ENCODE assay signal across 25 cellular contexts in the genomic region with DNA sequence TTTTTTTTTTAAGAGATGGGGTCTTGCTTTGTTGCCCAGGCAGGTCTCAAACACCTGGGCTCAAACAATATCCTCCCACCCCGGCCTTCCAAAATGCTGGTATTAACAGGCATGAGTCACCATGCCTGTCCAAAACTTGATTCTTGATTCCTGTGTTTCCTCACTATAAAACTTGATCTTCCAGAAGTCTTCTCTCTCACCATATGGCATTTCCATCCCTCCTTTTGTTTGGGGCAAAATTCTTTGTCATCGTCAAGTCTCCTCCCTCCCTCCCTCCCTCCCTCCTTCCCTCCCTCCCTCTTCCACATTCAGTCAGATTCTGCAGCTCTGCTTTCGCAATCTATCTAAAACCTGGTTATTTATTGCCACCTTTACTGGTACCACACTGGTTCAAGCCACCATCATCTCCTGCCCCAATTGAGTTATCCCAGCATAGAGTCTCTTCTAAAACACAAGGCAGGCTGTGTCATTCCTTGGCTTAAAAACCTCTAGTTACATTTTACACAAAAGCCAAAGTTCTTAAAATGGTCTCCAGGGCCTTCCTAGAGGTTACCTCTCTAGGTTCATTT.
DNase-seq lines count a peak whose midpoint lies in the region; ATAC-seq and TF ChIP-seq lines count a peak whose summit lies in the region.
"Had no signal": no experiment of that assay in that cellular context is flagged by ENCODE, and none has a peak within 500 bp of the region (broad histone marks: within the 10 kb centered on the region; RNA-seq: fewer than 3 reads in every experiment).

No MANE protein-coding gene starts in this region.

- TF ChIP-seq CTCF in fibroblast of mammary gland (conservative IDR thresholded peaks at IDR 0.05; ENCODE audit: control insufficient read depth, insufficient read depth, low read depth, low read length): no peak

- no peaks in the 10 kb centered on the region for H3K27me3 Mint-ChIP-seq in activated CD4-positive, alpha-beta T cell treated with anti-CD3 and anti-CD28 coated beads, Interleukin-2, amount 10 ng/mL, durations not matched to agents 24 days and 14 days
- no peaks in the 10 kb centered on the region for H3K27me3 Mint-ChIP-seq in activated CD4-positive, alpha-beta T cell treated with anti-CD3 and anti-CD28 coated beads for 36 hours
- H3K27me3 Mint-ChIP-seq in T-helper 17 cell: no peaks in the 10 kb centered on the region
- H3K27me3 Mint-ChIP-seq: naive B cell; stimulated activated naive B cell treated with anti-CD40 and anti-IgM and Interleukin-4, amounts not matched to agents 10 μg/mL and 1 μg/mL and 100 μg/mL, for 72 hours had no signal

- CTCF ChIA-PET in activated CD4-positive, alpha-beta T cell treated with anti-CD3 and anti-CD28 coated beads for 36 hours (lab: Charles Lee): interaction anchor here (1.5 to 2.5 kb wide), 2 partner anchors 10 to 74 kb away, joined by 5 to 8 read pairs; no protein-coding TSS in a partner anchor

- intact Hi-C loops in activated CD4-positive, alpha-beta T cell treated with anti-CD3 and anti-CD28 coated beads, Interleukin-2, amount 10 ng/mL, durations not matched to agents 24 days and 14 days (cut with micrococcal nuclease): no loop called here
- intact Hi-C loops in activated CD4-positive, alpha-beta T cell treated with anti-CD3 and anti-CD28 coated beads for 36 hours (cut with DNase I, micrococcal nuclease): no loop called here
- intact Hi-C loops in head of caudate nucleus (cut with DNase I): no loop called here

- no peak overlapping the region for H3K4me3 Mint-ChIP-seq in activated CD4-positive, alpha-beta T cell treated with anti-CD3 and anti-CD28 coated beads, Interleukin-2, amount 10 ng/mL, durations not matched to agents 24 days and 14 days
- H3K4me3 Mint-ChIP-seq in activated CD4-positive, alpha-beta T cell treated with anti-CD3 and anti-CD28 coated beads for 36 hours: no peak overlapping the region
- no peak overlapping the region for H3K4me3 Mint-ChIP-seq in T-helper 17 cell
- no peak overlapping the region for H3K4me3 Mint-ChIP-seq in stimulated activated effector memory CD8-positive, alpha-beta T cell treated with anti-CD3 and anti-CD28 coated beads, Interleukin-12 subunit alpha, Interleukin-12 subunit beta, amount 100 ng/mL, for 72 hours
- H3K4me3 Mint-ChIP-seq: activated T-cell treated with anti-CD3 and anti-CD28 coated beads, Interleukin-2, amount 50 U/mL, for 4 hours; immature natural killer cell; naive B cell; stimulated activated naive B cell treated with anti-CD40 and anti-IgM and Interleukin-4, amounts not matched to agents 10 μg/mL and 1 μg/mL and 100 μg/mL, for 72 hours had no signal

- no peak for DNase-seq in activated CD4-positive, alpha-beta T cell treated with anti-CD3 and anti-CD28 coated beads, Interleukin-2, amount 10 ng/mL, durations not matched to agents 24 days and 14 days
- DNase-seq in activated CD4-positive, alpha-beta T cell treated with anti-CD3 and anti-CD28 coated beads for 36 hours: no peak
- no peak for DNase-seq in T-helper 17 cell
- peak; percentile 57 for DNase-seq in fibroblast of mammary gland (ENCODE audit: low read depth)
- no peak for DNase-seq in stimulated activated effector memory CD8-positive, alpha-beta T cell treated with anti-CD3 and anti-CD28 coated beads, Interleukin-12 subunit alpha, Interleukin-12 subunit beta, amount 100 ng/mL, for 72 hours (ENCODE audit: low spot score in 2 of 2)
- DNase-seq in head of caudate nucleus: no peak
- no peak for DNase-seq in AG20443 (ENCODE audit: low spot score)
- DNase-seq: activated CD4-positive, alpha-beta T cell treated with anti-CD3 and anti-CD28 coated beads for 48 hours; activated naive CD4-positive, alpha-beta T cell; activated T-cell treated with anti-CD3 and anti-CD28 coated beads, Interleukin-2, amount 50 U/mL, for 4 hours; adrenal gland; C1 segment of cervical spinal cord; hippocampal formation; immature natural killer cell; naive B cell; NCI-H1048; NCI-H187 treated with DMSO at 0.1 percent for 48 hours; NCI-H2227 treated with DMSO at 0.1 percent for 48 hours; NCI-H69; stimulated activated CD4-positive, alpha-beta T cell treated with anti-CD3 and anti-CD28 coated beads, Interleukin-4, amount 100 ng/mL, for 1 hour; stimulated activated naive B cell treated with anti-CD40 and anti-IgM and Interleukin-4, amounts not matched to agents 10 μg/mL and 1 μg/mL and 100 μg/mL, for 72 hours had no signal

- H3K36me3 Mint-ChIP-seq in activated CD4-positive, alpha-beta T cell treated with anti-CD3 and anti-CD28 coated beads, Interleukin-2, amount 10 ng/mL, durations not matched to agents 24 days and 14 days (ENCODE audit: low read depth): peaks cover 45% of the 10 kb centered on the region
- peaks cover 17% of the 10 kb centered on the region for H3K36me3 Mint-ChIP-seq in activated CD4-positive, alpha-beta T cell treated with anti-CD3 and anti-CD28 coated beads for 36 hours (ENCODE audit: low read depth)
- peaks cover 17% of the 10 kb centered on the region for H3K36me3 Mint-ChIP-seq in T-helper 17 cell (ENCODE audit: low read depth)
- H3K36me3 Mint-ChIP-seq in stimulated activated effector memory CD8-positive, alpha-beta T cell treated with anti-CD3 and anti-CD28 coated beads, Interleukin-12 subunit alpha, Interleukin-12 subunit beta, amount 100 ng/mL, for 72 hours: peaks cover 85% of the 10 kb centered on the region

- no peak overlapping the region for H3K4me3 ChIP-seq in fibroblast of mammary gland (ENCODE audit: control insufficient read depth, low read depth, low read length)
- H3K4me3 ChIP-seq: A549, adrenal gland, coronary artery, suprapubic skin had no signal

- no peak for ATAC-seq in activated CD4-positive, alpha-beta T cell treated with anti-CD3 and anti-CD28 coated beads for 36 hours
- no peak for ATAC-seq in T-helper 17 cell
- ATAC-seq in stimulated activated effector memory CD8-positive, alpha-beta T cell treated with anti-CD3 and anti-CD28 coated beads, Interleukin-12 subunit alpha, Interleukin-12 subunit beta, amount 100 ng/mL, for 72 hours: no peak
- ATAC-seq in GM18861 (IDR thresholded peaks at IDR 0.05; ENCODE audit: unreplicated experiment): no peak
- ATAC-seq: A549; activated T-cell treated with anti-CD3 and anti-CD28 coated beads, Interleukin-2, amount 50 U/mL, for 4 hours; stimulated activated naive B cell treated with anti-CD40 and anti-IgM and Interleukin-4, amounts not matched to agents 10 μg/mL and 1 μg/mL and 100 μg/mL, for 72 hours had no signal

- H3K9me3 ChIP-seq in T-helper 17 cell (ENCODE audit: control insufficient read depth, low read length, poor library complexity, severe bottlenecking): no peaks in the 10 kb centered on the region
- H3K9me3 ChIP-seq: A549, adrenal gland, suprapubic skin had no signal

- POLR2A ChIA-PET in activated CD4-positive, alpha-beta T cell treated with anti-CD3 and anti-CD28 coated beads for 36 hours (lab: Charles Lee): no interaction called here

- no peaks in the 10 kb centered on the region for H3K4me1 Mint-ChIP-seq in activated CD4-positive, alpha-beta T cell treated with anti-CD3 and anti-CD28 coated beads, Interleukin-2, amount 10 ng/mL, durations not matched to agents 24 days and 14 days
- H3K4me1 Mint-ChIP-seq in activated CD4-positive, alpha-beta T cell treated with anti-CD3 and anti-CD28 coated beads for 36 hours: no peaks in the 10 kb centered on the region
- H3K4me1 Mint-ChIP-seq in T-helper 17 cell: peaks cover 8% of the 10 kb centered on the region
- H3K4me1 Mint-ChIP-seq in stimulated activated effector memory CD8-positive, alpha-beta T cell treated with anti-CD3 and anti-CD28 coated beads, Interleukin-12 subunit alpha, Interleukin-12 subunit beta, amount 100 ng/mL, for 72 hours: no peaks in the 10 kb centered on the region
- H3K4me1 Mint-ChIP-seq: immature natural killer cell; naive B cell; stimulated activated naive B cell treated with anti-CD40 and anti-IgM and Interleukin-4, amounts not matched to agents 10 μg/mL and 1 μg/mL and 100 μg/mL, for 72 hours had no signal

- no peaks in the 10 kb centered on the region for H3K9me3 Mint-ChIP-seq in activated CD4-positive, alpha-beta T cell treated with anti-CD3 and anti-CD28 coated beads, Interleukin-2, amount 10 ng/mL, durations not matched to agents 24 days and 14 days
- H3K9me3 Mint-ChIP-seq in activated CD4-positive, alpha-beta T cell treated with anti-CD3 and anti-CD28 coated beads for 36 hours (ENCODE audit: low read depth): no peaks in the 10 kb centered on the region
- no peaks in the 10 kb centered on the region for H3K9me3 Mint-ChIP-seq in stimulated activated effector memory CD8-positive, alpha-beta T cell treated with anti-CD3 and anti-CD28 coated beads, Interleukin-12 subunit alpha, Interleukin-12 subunit beta, amount 100 ng/mL, for 72 hours
- H3K9me3 Mint-ChIP-seq: activated T-cell treated with anti-CD3 and anti-CD28 coated beads, Interleukin-2, amount 50 U/mL, for 4 hours; immature natural killer cell; naive B cell; stimulated activated naive B cell treated with anti-CD40 and anti-IgM and Interleukin-4, amounts not matched to agents 10 μg/mL and 1 μg/mL and 100 μg/mL, for 72 hours had no signal

- peak overlapping the region; percentile 38 for H3K27ac Mint-ChIP-seq in activated CD4-positive, alpha-beta T cell treated with anti-CD3 and anti-CD28 coated beads, Interleukin-2, amount 10 ng/mL, durations not matched to agents 24 days and 14 days
- no peak overlapping the region for H3K27ac Mint-ChIP-seq in activated CD4-positive, alpha-beta T cell treated with anti-CD3 and anti-CD28 coated beads for 36 hours
- H3K27ac Mint-ChIP-seq in T-helper 17 cell: peak overlapping the region; percentile 4
- peak overlapping the region; percentile 29 for H3K27ac Mint-ChIP-seq in stimulated activated effector memory CD8-positive, alpha-beta T cell treated with anti-CD3 and anti-CD28 coated beads, Interleukin-12 subunit alpha, Interleukin-12 subunit beta, amount 100 ng/mL, for 72 hours
- H3K27ac Mint-ChIP-seq: stimulated activated naive B cell treated with anti-CD40 and anti-IgM and Interleukin-4, amounts not matched to agents 10 μg/mL and 1 μg/mL and 100 μg/mL, for 72 hours had no signal
